17 cellular contexts compared by ENCODE assay signal in the genomic region with DNA sequence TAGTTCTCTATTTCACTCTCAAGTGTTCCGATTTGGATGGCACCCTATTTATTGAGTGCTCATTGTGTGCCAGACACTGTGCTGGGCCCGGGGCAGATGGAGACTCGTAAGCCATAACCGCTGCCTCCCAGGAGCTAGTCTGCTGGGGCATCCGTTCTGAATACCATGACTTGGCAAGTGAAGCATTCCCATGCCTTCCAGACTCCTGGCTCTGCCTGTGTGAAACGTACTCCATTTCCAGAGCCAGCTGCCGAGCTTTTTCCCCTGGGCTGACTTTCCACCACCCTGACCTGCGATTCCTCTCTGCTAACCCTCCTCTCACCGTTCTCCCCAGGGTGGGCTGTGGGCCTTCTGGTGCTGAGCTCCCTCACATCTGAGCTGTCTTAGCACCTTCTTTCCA.
"Had no signal": no experiment of that assay in that cellular context is flagged by ENCODE, and none has a peak within 500 bp of the region (broad histone marks: within the 10 kb centered on the region; RNA-seq: fewer than 3 reads in every experiment).

No MANE protein-coding gene starts in this region.

- H3K4me1 ChIP-seq: uterus had no signal

- H3K27me3 Mint-ChIP-seq: activated B cell treated with CpG ODN at 0.5 μM for 24 hours had no signal

- H3K4me3 ChIP-seq: esophagus squamous epithelium, testis, uterus had no signal

- H3K36me3 Mint-ChIP-seq: activated naive CD4-positive, alpha-beta T cell treated with anti-CD3 and anti-CD28 coated beads, Interleukin-2, amount 50 U/mL, for 72 hours; memory B cell had no signal

- H3K27ac Mint-ChIP-seq: activated B cell treated with CpG ODN at 0.5 μM for 24 hours; activated CD4-positive, alpha-beta T cell treated with anti-CD3 and anti-CD28 coated beads, Interleukin-2, amount 10 ng/mL, durations not matched to agents 7 days and 5 days; activated naive CD4-positive, alpha-beta T cell treated with anti-CD3 and anti-CD28 coated beads, Interleukin-2, amount 50 U/mL, for 72 hours; memory B cell; stimulated activated naive CD8-positive, alpha-beta T cell treated with anti-CD3 and anti-CD28 coated beads, Interleukin-15, Interleukin-2, amounts not matched to agents 100 ng/mL and 50 ng/mL, for 24 hours; T-helper 17 cell had no signal

- ATAC-seq: activated naive CD4-positive, alpha-beta T cell treated with anti-CD3 and anti-CD28 coated beads, Interleukin-2, amount 50 U/mL, for 72 hours; activated T-cell treated with anti-CD3 and anti-CD28 coated beads, Interleukin-2, amount 50 U/mL, for 4 hours; left lobe of liver; T-helper 17 cell had no signal

- H3K27me3 ChIP-seq: esophagus squamous epithelium, testis, uterus had no signal

- H3K4me1 Mint-ChIP-seq: activated B cell treated with CpG ODN at 0.5 μM for 24 hours; activated CD4-positive, alpha-beta T cell treated with anti-CD3 and anti-CD28 coated beads, Interleukin-2, amount 10 ng/mL, durations not matched to agents 7 days and 5 days; memory B cell; T-helper 17 cell had no signal

- H3K36me3 ChIP-seq: esophagus squamous epithelium, uterus had no signal

- H3K4me3 Mint-ChIP-seq: activated B cell treated with CpG ODN at 0.5 μM for 24 hours; activated CD4-positive, alpha-beta T cell treated with anti-CD3 and anti-CD28 coated beads, Interleukin-2, amount 10 ng/mL, durations not matched to agents 7 days and 5 days; activated T-cell treated with anti-CD3 and anti-CD28 coated beads, Interleukin-2, amount 50 U/mL, for 4 hours; memory B cell; nephron; stimulated activated naive CD8-positive, alpha-beta T cell treated with anti-CD3 and anti-CD28 coated beads, Interleukin-15, Interleukin-2, amounts not matched to agents 100 ng/mL and 50 ng/mL, for 24 hours; T-helper 17 cell had no signal

- H3K9me3 ChIP-seq: esophagus squamous epithelium, testis, uterus had no signal

- H3K27ac ChIP-seq: testis, uterus had no signal

- DNase-seq: activated B cell treated with CpG ODN at 0.5 μM for 24 hours; activated CD4-positive, alpha-beta T cell treated with anti-CD3 and anti-CD28 coated beads, Interleukin-2, amount 10 ng/mL, durations not matched to agents 7 days and 5 days; activated effector memory CD4-positive, alpha-beta T cell treated with anti-CD3 and anti-CD28 coated beads, Interleukin-2, amount 50 U/mL, for 16 hours; activated T-cell treated with anti-CD3 and anti-CD28 coated beads, Interleukin-2, amount 50 U/mL, for 4 hours; esophagus squamous epithelium; foreskin fibroblast; head of caudate nucleus; stimulated activated CD4-positive, alpha-beta T cell treated with anti-CD3 and anti-CD28 coated beads, Interleukin-15, amount 100 ng/mL, for 24 hours; stimulated activated CD4-positive, alpha-beta T cell treated with anti-CD3 and anti-CD28 coated beads, Interleukin-4, amount 100 ng/mL, for 24 hours; T-helper 17 cell; testis; uterus had no signal

- H3K9me3 Mint-ChIP-seq: activated B cell treated with CpG ODN at 0.5 μM for 24 hours; activated CD4-positive, alpha-beta T cell treated with anti-CD3 and anti-CD28 coated beads, Interleukin-2, amount 10 ng/mL, durations not matched to agents 7 days and 5 days; activated naive CD4-positive, alpha-beta T cell treated with anti-CD3 and anti-CD28 coated beads, Interleukin-2, amount 50 U/mL, for 72 hours; activated T-cell treated with anti-CD3 and anti-CD28 coated beads, Interleukin-2, amount 50 U/mL, for 4 hours; memory B cell; nephron; stimulated activated naive CD8-positive, alpha-beta T cell treated with anti-CD3 and anti-CD28 coated beads, Interleukin-15, Interleukin-2, amounts not matched to agents 100 ng/mL and 50 ng/mL, for 24 hours had no signal
